ENCODE assay signal across 1 cellular context in genomic region chr20:58840816-58841538, GRCh38.
TF ChIP-seq lines count a peak whose summit lies in the region.

No MANE protein-coding gene starts in this region.

TF ChIP-seq in IMR-90, 13 proteins besides CTCF, POLR2A, EP300 and RAD21:
- no peak for TF ChIP-seq CEBPB (IDR thresholded peaks at IDR 0.05; ENCODE audit: low read depth, low read length)
- TF ChIP-seq NFE2L2 (IDR thresholded peaks at IDR 0.05; ENCODE audit: low read depth, low read length) = no peak
- no peak for TF ChIP-seq BHLHE40 (IDR thresholded peaks at IDR 0.05; ENCODE audit: low read depth, low read length)
- TF ChIP-seq MAFK (IDR thresholded peaks at IDR 0.05; ENCODE audit: low read depth, low read length) = no peak
- TF ChIP-seq RFX5 (IDR thresholded peaks at IDR 0.05; ENCODE audit: low read depth, low read length) = no peak
- no peak for TF ChIP-seq ELK1 (IDR thresholded peaks at IDR 0.05; ENCODE audit: borderline replicate concordance, low read depth, low read length)
- no peak for TF ChIP-seq MAZ (IDR thresholded peaks at IDR 0.05; ENCODE audit: borderline replicate concordance, low read depth, low read length)
- TF ChIP-seq CHD1 (IDR thresholded peaks at IDR 0.05; ENCODE audit: low read depth, low read length) = no peak
- TF ChIP-seq USF2 (IDR thresholded peaks at IDR 0.05; ENCODE audit: low read depth, low read length) = no peak
- no peak for TF ChIP-seq SMC3 (IDR thresholded peaks at IDR 0.05; ENCODE audit: low read depth, low read length)
- TF ChIP-seq FOS (IDR thresholded peaks at IDR 0.05; ENCODE audit: low read depth, low read length) = no peak
- TF ChIP-seq RCOR1 (IDR thresholded peaks at IDR 0.05; ENCODE audit: insufficient replicate concordance, low read length) = no peak
- TF ChIP-seq MXI1 (IDR thresholded peaks at IDR 0.05; ENCODE audit: borderline replicate concordance, low read depth, low read length) = no peak
